In the genomic region with DNA sequence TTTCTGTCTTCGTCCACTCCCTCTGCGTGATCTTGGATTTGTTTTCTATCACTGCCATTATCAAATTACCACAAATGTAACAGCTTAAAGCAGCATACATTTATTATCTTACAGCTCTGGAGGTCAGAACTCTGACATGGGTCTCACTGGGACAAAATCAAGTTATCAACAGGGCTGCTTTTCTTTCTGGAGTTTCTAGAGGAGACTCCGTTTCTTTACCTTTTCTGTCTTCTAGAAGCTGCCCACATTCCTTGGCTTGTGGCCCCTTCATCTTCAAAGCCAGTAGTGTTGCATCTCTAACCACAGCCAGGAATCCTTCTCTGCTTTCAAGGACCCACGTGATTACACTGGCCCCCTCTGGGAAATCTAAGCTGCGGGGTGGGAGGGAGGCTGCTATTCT, we compare ENCODE assay signal across 22 cellular contexts.
"Had no signal": no experiment of that assay in that cellular context is flagged by ENCODE, and none has a peak within 500 bp of the region (broad histone marks: within the 10 kb centered on the region; RNA-seq: fewer than 3 reads in every experiment).

No MANE protein-coding gene starts in this region.

- H3K27me3 Mint-ChIP-seq: activated CD4-positive, alpha-beta memory T cell treated with anti-CD3 and anti-CD28 coated beads for 36 hours; activated CD4-positive, alpha-beta T cell treated with anti-CD3 and anti-CD28 coated beads, Interleukin-2, amount 10 ng/mL, durations not matched to agents 24 days and 14 days; naive thymus-derived CD8-positive, alpha-beta T cell had no signal

- ATAC-seq: body of pancreas; left lung; naive thymus-derived CD8-positive, alpha-beta T cell; pancreas; psoas muscle had no signal

- DNase-seq: activated CD4-positive, alpha-beta memory T cell treated with anti-CD3 and anti-CD28 coated beads for 36 hours; activated CD4-positive, alpha-beta T cell treated with anti-CD3 and anti-CD28 coated beads, Interleukin-2, amount 10 ng/mL, durations not matched to agents 24 days and 14 days; activated gamma-delta T cell treated with Interleukin-2 at 50 U/mL for 16 hours; adrenal gland; aorta; body of pancreas; cerebellar nuclear complex; colonic mucosa; effector CD8-positive, alpha-beta T cell; esophagus squamous epithelium; foreskin melanocyte; left lung; lower lobe of right lung; mesenchymal stem cell; naive thymus-derived CD8-positive, alpha-beta T cell; nucleus accumbens; pancreas; psoas muscle; stimulated activated CD4-positive, alpha-beta T cell treated with anti-CD3 and anti-CD28 coated beads, Interleukin-2, amount 100 ng/mL, for 24 hours; stimulated activated naive CD4-positive, alpha-beta T cell treated with Interleukin-2 at 50 U/mL for 16 hours had no signal

- H3K9me3 Mint-ChIP-seq: activated CD4-positive, alpha-beta T cell treated with anti-CD3 and anti-CD28 coated beads, Interleukin-2, amount 10 ng/mL, durations not matched to agents 24 days and 14 days had no signal

- H3K4me1 Mint-ChIP-seq: neural crest cell had no signal

- H3K4me3 Mint-ChIP-seq: activated CD4-positive, alpha-beta memory T cell treated with anti-CD3 and anti-CD28 coated beads for 36 hours; activated CD4-positive, alpha-beta T cell treated with anti-CD3 and anti-CD28 coated beads, Interleukin-2, amount 10 ng/mL, durations not matched to agents 24 days and 14 days; activated T-helper 1 cell treated with anti-CD3 and anti-CD28 coated beads, Interleukin-12 subunit alpha, Interleukin-12 subunit beta, Interleukin-2, Interleukin-4 antibody, amounts not matched to agents 30 ng/mL and 10 ng/mL and 1 ng/mL, durations not matched to agents 14 hours and 24 hours and 36 hours; naive thymus-derived CD8-positive, alpha-beta T cell; neural crest cell had no signal

- H3K27ac Mint-ChIP-seq: activated T-helper 1 cell treated with anti-CD3 and anti-CD28 coated beads, Interleukin-12 subunit alpha, Interleukin-12 subunit beta, Interleukin-2, Interleukin-4 antibody, amounts not matched to agents 30 ng/mL and 10 ng/mL and 1 ng/mL, durations not matched to agents 14 hours and 24 hours and 36 hours had no signal
